Comparison of ENCODE assay signal across 10 cellular contexts in the genomic region with DNA sequence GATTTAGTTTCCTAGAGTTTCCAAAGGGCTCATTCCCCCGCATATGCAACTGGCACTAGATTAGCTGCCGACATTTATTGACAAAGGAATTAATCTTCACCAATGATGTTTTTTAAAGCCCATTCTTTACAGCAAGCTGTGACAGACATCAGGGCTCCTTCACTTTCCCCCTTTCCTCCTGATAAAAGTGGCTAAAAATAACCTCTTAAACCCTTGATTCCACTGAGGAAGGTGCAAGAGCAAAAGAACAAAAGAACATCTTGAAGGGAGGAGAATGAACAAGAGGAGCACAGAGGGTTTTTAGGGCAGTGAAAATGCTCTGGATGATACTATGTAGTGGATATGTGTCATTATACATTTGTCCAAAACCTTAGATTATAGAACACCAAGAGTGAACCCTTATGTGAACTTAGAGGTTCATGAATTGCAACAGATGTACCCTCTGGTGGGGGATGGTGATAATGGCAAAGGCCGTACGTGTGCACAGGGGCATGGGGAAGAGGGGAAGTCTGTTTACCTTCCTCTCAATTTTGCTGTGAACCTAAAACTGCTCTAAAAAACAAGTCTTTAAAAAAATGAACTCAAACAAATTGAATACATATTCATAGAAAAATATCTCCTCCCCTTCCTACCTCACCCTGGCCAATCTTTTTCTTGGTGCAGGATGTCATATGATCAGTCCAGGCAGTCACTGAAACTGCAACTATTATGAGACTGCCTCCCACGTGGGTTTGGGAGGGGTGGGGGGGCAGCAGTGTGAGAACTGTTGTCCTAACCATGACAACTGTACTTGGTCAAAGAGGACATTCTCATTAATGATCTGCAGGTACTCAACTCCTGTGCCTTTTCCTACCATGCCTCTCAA.
DNase-seq lines count a peak whose midpoint lies in the region; ATAC-seq and TF ChIP-seq lines count a peak whose summit lies in the region.
"Had no signal": no experiment of that assay in that cellular context is flagged by ENCODE, and none has a peak within 500 bp of the region (broad histone marks: within the 10 kb centered on the region; RNA-seq: fewer than 3 reads in every experiment).

No MANE protein-coding gene starts in this region.

- no peaks in the 10 kb centered on the region for H3K9me3 ChIP-seq in effector memory CD4-positive, alpha-beta T cell (ENCODE audit: control insufficient read depth, low read length)
- H3K9me3 ChIP-seq: neutrophil, Peyer's patch had no signal

- peaks cover 9% of the 10 kb centered on the region for H3K4me1 ChIP-seq in KMS-11 (ENCODE audit: low read depth, poor library complexity, severe bottlenecking)
- no peaks in the 10 kb centered on the region for H3K4me1 ChIP-seq in effector memory CD4-positive, alpha-beta T cell (ENCODE audit: control insufficient read depth, insufficient read depth, low read length, poor library complexity, severe bottlenecking)
- H3K4me1 ChIP-seq: Peyer's patch had no signal

- in situ Hi-C loops in GM13977 (cut with MboI; ENCODE audit: low pct_unique_long_range_greater_than_20kb, low sequenced_read_pairs, unreplicated experiment) (no loop called here), ACHN (cut with HindIII; ENCODE audit: low pct_ligation_motif_present, low pct_unique_long_range_greater_than_20kb, low sequenced_read_pairs) (no loop called here)

- ATAC-seq in GM19043 (IDR thresholded peaks at IDR 0.05; ENCODE audit: low read depth, unreplicated experiment) = peak; percentile 94
- ATAC-seq in HG02840 (IDR thresholded peaks at IDR 0.05; ENCODE audit: low FRiP score, unreplicated experiment) = peak; percentile 77
- ATAC-seq in activated T-helper 17 cell treated with anti-CD3 and anti-CD28 coated beads, Interleukin-2, amount 50 U/mL, for 72 hours (replicated peaks) = no peak

- no peak overlapping the region for H3K9ac ChIP-seq in KMS-11

- H4K20me1 ChIP-seq in KMS-11 (ENCODE audit: insufficient read depth) = no peaks in the 10 kb centered on the region

- H3K4me3 ChIP-seq in KMS-11 (IDR thresholded peaks at IDR 0.05; ENCODE audit: insufficient read depth, low read depth, low read length) = no peak overlapping the region
- no peak overlapping the region for H3K4me3 ChIP-seq in effector memory CD4-positive, alpha-beta T cell (ENCODE audit: insufficient read depth, low read depth, low read length, poor library complexity, severe bottlenecking)
- H3K4me3 ChIP-seq: Peyer's patch had no signal

- H3K27ac ChIP-seq in KMS-11 = no peak overlapping the region
- no peak overlapping the region for H3K27ac ChIP-seq in effector memory CD4-positive, alpha-beta T cell (ENCODE audit: insufficient read depth, low read length, poor library complexity, severe bottlenecking)
- H3K27ac ChIP-seq: neutrophil, Peyer's patch had no signal

- H3K27me3 Mint-ChIP-seq in activated T-helper 17 cell treated with anti-CD3 and anti-CD28 coated beads, Interleukin-2, amount 50 U/mL, for 72 hours = no peaks in the 10 kb centered on the region

- H3K79me2 ChIP-seq in KMS-11 (ENCODE audit: insufficient read depth, low read depth) = no peaks in the 10 kb centered on the region

- no peaks in the 10 kb centered on the region for H3K4me1 Mint-ChIP-seq in activated T-helper 17 cell treated with anti-CD3 and anti-CD28 coated beads, Interleukin-2, amount 50 U/mL, for 72 hours

- H3K4me3 Mint-ChIP-seq in activated T-helper 17 cell treated with anti-CD3 and anti-CD28 coated beads, Interleukin-2, amount 50 U/mL, for 72 hours = no peak overlapping the region

- 0 out of 2 replicates have a peak overlapping the region, but pooled peaks have one; percentile 1 for H3K4me2 ChIP-seq in KMS-11

- TF ChIP-seq CTCF in GM13977 (IDR thresholded peaks at IDR 0.05; ENCODE audit: extremely low read depth, insufficient read depth, missing control alignments) (no peak), KMS-11 (conservative IDR thresholded peaks at IDR 0.05; ENCODE audit: low read depth, low read length) (no peak)

- no peaks in the 10 kb centered on the region for H3K9me3 Mint-ChIP-seq in activated T-helper 17 cell treated with anti-CD3 and anti-CD28 coated beads, Interleukin-2, amount 50 U/mL, for 72 hours

- H3K36me3 ChIP-seq in KMS-11 (ENCODE audit: insufficient read depth) = no peaks in the 10 kb centered on the region
- H3K36me3 ChIP-seq in effector memory CD4-positive, alpha-beta T cell (ENCODE audit: control insufficient read depth, insufficient read depth, low read length) = no peaks in the 10 kb centered on the region
- H3K36me3 ChIP-seq: neutrophil, Peyer's patch had no signal

- DNase-seq in GM13977 (ENCODE audit: low spot score) (peak; percentile 46), 8988T (no peak), ACHN (no peak)
- DNase-seq in effector memory CD4-positive, alpha-beta T cell = no peak

- no peak overlapping the region for H3K27ac Mint-ChIP-seq in activated T-helper 17 cell treated with anti-CD3 and anti-CD28 coated beads, Interleukin-2, amount 50 U/mL, for 72 hours

- no peak overlapping the region for H2AFZ ChIP-seq in KMS-11 (ENCODE audit: low read depth)

- H3K27me3 ChIP-seq in KMS-11 (ENCODE audit: insufficient read depth, low read depth) = no peaks in the 10 kb centered on the region
- no peaks in the 10 kb centered on the region for H3K27me3 ChIP-seq in effector memory CD4-positive, alpha-beta T cell (replicated peaks; ENCODE audit: control insufficient read depth, insufficient read depth, low read length, poor library complexity, severe bottlenecking)
- H3K27me3 ChIP-seq: neutrophil, Peyer's patch had no signal

- H3K36me3 Mint-ChIP-seq in activated T-helper 17 cell treated with anti-CD3 and anti-CD28 coated beads, Interleukin-2, amount 50 U/mL, for 72 hours (ENCODE audit: low read depth) = no peaks in the 10 kb centered on the region
